ENCODE assay signal across 1 cellular context in genomic region chr17:79075861-79076406, GRCh38.
TF ChIP-seq lines count a peak whose summit lies in the region.

No MANE protein-coding gene starts in this region.

TF ChIP-seq in HepG2, 621 proteins besides CTCF, POLR2A, EP300 and RAD21 (continued from another document):
- TF ChIP-seq AKNA (CRISPR knock-in tag; IDR thresholded peaks at IDR 0.05; ENCODE audit: borderline replicate concordance) (no peak), TAF15 (IDR thresholded peaks at IDR 0.05; ENCODE audit: low read depth, low read length, poor library complexity, severe bottlenecking) (no peak), TBX3 (IDR thresholded peaks at IDR 0.05; ENCODE audit: borderline replicate concordance) (no peak), ZNF333 (CRISPR knock-in tag; IDR thresholded peaks at IDR 0.05; ENCODE audit: borderline replicate concordance) (no peak), ZNF484 (CRISPR knock-in tag; IDR thresholded peaks at IDR 0.05; ENCODE audit: borderline replicate concordance, low read depth) (no peak), ZFP91 (CRISPR knock-in tag; IDR thresholded peaks at IDR 0.05; ENCODE audit: borderline replicate concordance) (no peak), ZBTB38 (CRISPR knock-in tag; IDR thresholded peaks at IDR 0.05) (no peak), MBD4 (IDR thresholded peaks at IDR 0.05; ENCODE audit: borderline replicate concordance, low read length) (no peak), ETS1 (CRISPR knock-in tag; IDR thresholded peaks at IDR 0.05) (no peak), SIN3B (IDR thresholded peaks at IDR 0.05; ENCODE audit: low read length) (no peak), ZNF468 (CRISPR knock-in tag; IDR thresholded peaks at IDR 0.05) (no peak), SNAPC4 (CRISPR knock-in tag; IDR thresholded peaks at IDR 0.05) (no peak), LRRFIP1 (CRISPR knock-in tag; conservative IDR thresholded peaks at IDR 0.05) (no peak), NFKB2 (CRISPR knock-in tag; IDR thresholded peaks at IDR 0.05; ENCODE audit: borderline replicate concordance) (no peak), ARID5B (CRISPR knock-in tag; IDR thresholded peaks at IDR 0.05) (no peak)
